ENCODE assay signal across 22 cellular contexts in the genomic region with DNA sequence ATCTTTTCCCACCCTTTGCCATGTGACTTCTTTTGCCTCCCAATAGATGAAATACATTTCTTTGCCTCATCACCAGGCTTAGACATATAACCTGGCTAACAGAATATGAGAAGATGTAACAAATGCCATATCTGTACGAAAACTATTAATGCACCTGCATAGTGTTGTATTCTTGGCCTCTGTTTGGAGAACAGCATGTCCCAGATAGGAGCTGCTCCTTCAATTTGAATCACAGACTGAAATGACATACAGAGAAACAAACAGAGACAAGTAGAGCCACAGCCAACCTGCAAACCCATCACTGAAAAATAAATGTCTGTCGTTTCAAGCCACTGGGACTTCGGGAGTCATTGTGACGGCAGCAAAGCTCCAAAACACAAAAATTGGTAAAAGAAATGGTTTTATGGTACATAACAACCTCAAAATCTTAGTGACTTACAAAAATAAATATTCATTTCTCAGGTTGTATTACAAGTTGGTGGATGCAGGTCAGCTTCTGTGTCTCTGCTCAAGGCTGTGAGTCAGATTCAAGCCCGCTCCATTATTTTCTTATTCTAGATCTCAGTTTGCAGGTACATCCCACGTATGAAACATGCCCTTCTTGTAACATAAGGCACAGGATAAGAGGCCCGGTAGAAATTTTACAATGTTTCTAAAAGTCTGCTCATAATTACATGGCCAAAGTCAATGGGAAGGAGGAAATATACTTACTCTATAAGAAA.
DNase-seq lines count a peak whose midpoint lies in the region; ATAC-seq and TF ChIP-seq lines count a peak whose summit lies in the region.
"Had no signal": no experiment of that assay in that cellular context is flagged by ENCODE, and none has a peak within 500 bp of the region (broad histone marks: within the 10 kb centered on the region; RNA-seq: fewer than 3 reads in every experiment).

No MANE protein-coding gene starts in this region.

- H3K36me3 Mint-ChIP-seq in osteocyte (ENCODE audit: unreplicated experiment), result peaks cover 3% of the 10 kb centered on the region
- H3K36me3 Mint-ChIP-seq: CD14-positive monocyte; CD8-positive, alpha-beta memory T cell had no signal

- peak overlapping the region; percentile 9; the same call in 1 of the 2 replicates for H3K27ac ChIP-seq in SK-N-MC
- H3K27ac ChIP-seq: A549; BLaER1 treated with 17β-estradiol and CSF1 and Interleukin-3, amounts not matched to agents 10 nM and 100 nM had no signal

- H3K27me3 Mint-ChIP-seq in osteocyte (ENCODE audit: unreplicated experiment), result no peaks in the 10 kb centered on the region
- H3K27me3 Mint-ChIP-seq: CD4-positive, alpha-beta T cell; CD8-positive, alpha-beta memory T cell had no signal

- peaks cover 18% of the 10 kb centered on the region for H3K36me3 ChIP-seq in SK-N-MC (ENCODE audit: insufficient read depth, low read length)
- H3K36me3 ChIP-seq: BE2C; BLaER1 treated with 17β-estradiol and CSF1 and Interleukin-3, amounts not matched to agents 10 nM and 100 nM; HAP-1 had no signal

- intact Hi-C loops in Right ventricle myocardium superior (cut with DNase I), result no loop called here
- intact Hi-C loops in left cardiac atrium (cut with DNase I), result no loop called here

- no peak for TF ChIP-seq CTCF in osteocyte (IDR thresholded peaks at IDR 0.05)

- H3K9me3 Mint-ChIP-seq in osteocyte (ENCODE audit: unreplicated experiment), result peaks cover 4% of the 10 kb centered on the region

- H3K4me3 Mint-ChIP-seq in osteocyte (ENCODE audit: unreplicated experiment), result no peak overlapping the region
- H3K4me3 Mint-ChIP-seq: CD14-positive monocyte; CD4-positive, alpha-beta T cell; CD8-positive, alpha-beta memory T cell; HFFc6 had no signal

- peak overlapping the region; percentile 36 for H3K27ac Mint-ChIP-seq in osteocyte (ENCODE audit: unreplicated experiment)
- H3K27ac Mint-ChIP-seq: CD14-positive monocyte; CD4-positive, alpha-beta T cell; CD8-positive, alpha-beta memory T cell; HFFc6 had no signal

- H3K9me3 ChIP-seq in SK-N-MC (ENCODE audit: low read depth, low read length), result no peaks in the 10 kb centered on the region
- H3K9me3 ChIP-seq: A549; BE2C; BLaER1 treated with 17β-estradiol and CSF1 and Interleukin-3, amounts not matched to agents 10 nM and 100 nM; HAP-1 had no signal

- ATAC-seq in Right ventricle myocardium superior (ENCODE audit: poor library complexity), result peak; percentile 68
- no peak for ATAC-seq in left cardiac atrium
- no peak for ATAC-seq in HG03342 (IDR thresholded peaks at IDR 0.05; ENCODE audit: unreplicated experiment)
- ATAC-seq in GM21717 (IDR thresholded peaks at IDR 0.05; ENCODE audit: unreplicated experiment), result no peak
- ATAC-seq: A549 had no signal

- peaks cover 15% of the 10 kb centered on the region for H3K4me1 Mint-ChIP-seq in osteocyte (ENCODE audit: unreplicated experiment)
- H3K4me1 Mint-ChIP-seq: CD14-positive monocyte; CD8-positive, alpha-beta memory T cell had no signal

- no peak overlapping the region for H3K4me3 ChIP-seq in SK-N-MC
- H3K4me3 ChIP-seq: A549; BLaER1 treated with 17β-estradiol and CSF1 and Interleukin-3, amounts not matched to agents 10 nM and 100 nM; HAP-1 had no signal

- DNase-seq in Right ventricle myocardium superior (no peak), left cardiac atrium (no peak), SK-N-MC (ENCODE audit: low read depth, low spot score) (no peak), osteocyte (ENCODE audit: extremely low spot score, unreplicated experiment) (no peak)
- DNase-seq: 8988T; ACHN; AML-193; BE2C; CD4-positive, alpha-beta T cell; CD8-positive, alpha-beta memory T cell; DMS 273 treated with DMSO at 0.1 percent for 48 hours; DMS53; DMS79 treated with DMSO at 0.1 percent for 48 hours; GF-D8; GOT3; HFFc6 had no signal

- no peak overlapping the region for H3K9ac ChIP-seq in SK-N-MC (ENCODE audit: insufficient read length)
- H3K9ac ChIP-seq: BLaER1 treated with 17β-estradiol and CSF1 and Interleukin-3, amounts not matched to agents 10 nM and 100 nM had no signal
